1 cellular context compared by ENCODE assay signal in the genomic region with DNA sequence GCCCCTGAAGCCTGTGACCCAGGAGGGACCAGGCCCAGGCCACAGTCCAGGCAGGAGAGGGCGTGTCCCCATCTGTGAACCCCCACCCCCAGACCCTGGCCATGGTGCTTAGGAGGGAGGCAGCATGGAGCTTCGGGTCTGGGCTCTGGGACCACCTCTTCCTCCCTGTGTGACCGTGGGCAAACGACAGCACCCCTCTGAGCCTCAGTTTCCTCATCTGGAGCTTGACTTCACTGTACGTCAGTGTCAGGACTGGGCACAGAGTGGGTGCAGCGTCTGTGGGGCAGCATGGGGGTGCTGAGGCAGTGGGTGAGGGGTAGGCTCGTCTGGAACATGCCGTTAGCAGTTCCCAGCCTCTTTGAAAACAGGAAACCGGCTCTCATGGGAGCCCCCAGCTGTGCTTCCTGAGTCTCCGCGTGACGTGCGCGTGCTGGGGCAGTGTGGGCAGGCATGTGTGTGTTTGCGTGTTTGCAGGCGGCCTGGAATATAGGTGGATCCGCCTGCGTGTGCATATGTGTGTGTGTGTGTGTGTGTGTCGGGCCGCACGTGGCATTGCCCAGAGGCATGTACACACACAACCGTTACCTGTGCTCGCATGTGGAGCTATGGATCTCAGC.
TF ChIP-seq lines count a peak whose summit lies in the region.

No MANE protein-coding gene starts in this region.

TF ChIP-seq in H1, 55 proteins besides CTCF, POLR2A, EP300 and RAD21 (continued from another document):
- TF ChIP-seq MAX (IDR thresholded peaks at IDR 0.05) (no peak), SP2 (IDR thresholded peaks at IDR 0.05; ENCODE audit: low read length) (no peak), MAFK (IDR thresholded peaks at IDR 0.05; ENCODE audit: low read depth, low read length) (no peak), KDM4A (IDR thresholded peaks at IDR 0.05; ENCODE audit: low read depth, low read length, severe bottlenecking) (no peak), GABPA (IDR thresholded peaks at IDR 0.05; ENCODE audit: borderline replicate concordance, insufficient read depth, low read length) (no peak), SIRT6 (IDR thresholded peaks at IDR 0.05; ENCODE audit: low read length) (no peak), POLR2AphosphoS5 (IDR thresholded peaks at IDR 0.05; ENCODE audit: low read depth, low read length) (no peak)
